Comparison of ENCODE assay signal across 1 cellular context in the genomic region with DNA sequence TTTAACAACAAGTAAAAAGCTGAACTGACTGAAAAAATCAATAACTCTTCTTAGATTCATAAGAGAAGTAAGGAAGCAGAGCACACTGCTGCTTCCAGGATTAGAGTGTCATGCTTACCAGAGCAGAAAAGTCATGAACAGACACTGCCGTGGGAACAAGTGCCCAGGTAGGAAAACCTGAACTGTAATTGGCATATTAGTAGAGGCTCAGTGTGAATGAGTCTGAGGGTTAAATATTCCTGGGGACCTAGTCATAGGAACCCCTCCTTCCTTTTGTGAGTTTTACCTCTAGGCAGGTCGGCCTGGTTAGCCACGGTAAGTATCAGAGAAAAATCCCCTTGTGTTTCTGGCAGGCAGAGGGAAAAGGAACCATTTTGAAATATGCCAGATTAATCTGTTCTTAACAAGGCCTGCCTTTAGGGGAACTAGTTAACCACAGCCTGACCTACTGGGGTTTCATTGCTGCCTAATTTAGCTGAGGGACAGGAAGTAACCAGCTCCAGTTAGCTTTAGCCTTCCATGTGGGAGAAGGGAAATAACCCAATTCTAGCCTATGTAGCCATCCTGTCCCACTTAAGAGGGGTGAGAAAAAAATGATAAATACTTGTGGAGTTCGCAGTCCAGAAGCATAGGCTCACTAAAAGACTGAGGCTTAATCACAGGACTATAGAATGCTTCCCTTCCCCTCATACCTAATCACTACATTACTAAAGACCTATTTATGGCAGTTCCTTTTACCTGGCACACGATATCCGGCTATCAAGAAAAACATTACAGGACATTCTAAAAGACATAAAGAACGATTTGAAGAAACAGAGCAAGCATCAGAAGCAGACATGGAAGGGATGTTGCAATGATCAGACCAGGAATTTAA.
A peak's percentile ranks its signal among the peaks of the same experiment; 100 is the strongest.
TF ChIP-seq lines count a peak whose summit lies in the region.

No MANE protein-coding gene starts in this region.

TF ChIP-seq in GM12878, 131 proteins besides CTCF, POLR2A, EP300 and RAD21 (continued from another document and continues in another):
- TF ChIP-seq, protein P1, sequence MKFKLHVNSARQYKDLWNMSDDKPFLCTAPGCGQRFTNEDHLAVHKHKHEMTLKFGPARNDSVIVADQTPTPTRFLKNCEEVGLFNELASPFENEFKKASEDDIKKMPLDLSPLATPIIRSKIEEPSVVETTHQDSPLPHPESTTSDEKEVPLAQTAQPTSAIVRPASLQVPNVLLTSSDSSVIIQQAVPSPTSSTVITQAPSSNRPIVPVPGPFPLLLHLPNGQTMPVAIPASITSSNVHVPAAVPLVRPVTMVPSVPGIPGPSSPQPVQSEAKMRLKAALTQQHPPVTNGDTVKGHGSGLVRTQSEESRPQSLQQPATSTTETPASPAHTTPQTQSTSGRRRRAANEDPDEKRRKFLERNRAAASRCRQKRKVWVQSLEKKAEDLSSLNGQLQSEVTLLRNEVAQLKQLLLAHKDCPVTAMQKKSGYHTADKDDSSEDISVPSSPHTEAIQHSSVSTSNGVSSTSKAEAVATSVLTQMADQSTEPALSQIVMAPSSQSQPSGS (IDR thresholded peaks at IDR 0.05; ENCODE audit: low read length): peak; percentile 70
- peak; percentile 98 for TF ChIP-seq RUNX3 (IDR thresholded peaks at IDR 0.05; ENCODE audit: low read length)
- no peak for TF ChIP-seq CBX5 (IDR thresholded peaks at IDR 0.05; ENCODE audit: low read depth)
- peak; percentile 58 for TF ChIP-seq TAF1 (IDR thresholded peaks at IDR 0.05; ENCODE audit: borderline replicate concordance, low read depth, low read length)
- peak; percentile 97 for TF ChIP-seq EED (IDR thresholded peaks at IDR 0.05; ENCODE audit: low read depth)
- TF ChIP-seq, protein P2, sequence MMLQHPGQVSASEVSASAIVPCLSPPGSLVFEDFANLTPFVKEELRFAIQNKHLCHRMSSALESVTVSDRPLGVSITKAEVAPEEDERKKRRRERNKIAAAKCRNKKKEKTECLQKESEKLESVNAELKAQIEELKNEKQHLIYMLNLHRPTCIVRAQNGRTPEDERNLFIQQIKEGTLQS (IDR thresholded peaks at IDR 0.05; ENCODE audit: borderline replicate concordance, extremely low read depth, low read depth, low read length): no peak
- no peak for TF ChIP-seq ZZZ3 (IDR thresholded peaks at IDR 0.05; ENCODE audit: control insufficient read depth, insufficient read length, low read depth)
- TF ChIP-seq, protein P3, sequence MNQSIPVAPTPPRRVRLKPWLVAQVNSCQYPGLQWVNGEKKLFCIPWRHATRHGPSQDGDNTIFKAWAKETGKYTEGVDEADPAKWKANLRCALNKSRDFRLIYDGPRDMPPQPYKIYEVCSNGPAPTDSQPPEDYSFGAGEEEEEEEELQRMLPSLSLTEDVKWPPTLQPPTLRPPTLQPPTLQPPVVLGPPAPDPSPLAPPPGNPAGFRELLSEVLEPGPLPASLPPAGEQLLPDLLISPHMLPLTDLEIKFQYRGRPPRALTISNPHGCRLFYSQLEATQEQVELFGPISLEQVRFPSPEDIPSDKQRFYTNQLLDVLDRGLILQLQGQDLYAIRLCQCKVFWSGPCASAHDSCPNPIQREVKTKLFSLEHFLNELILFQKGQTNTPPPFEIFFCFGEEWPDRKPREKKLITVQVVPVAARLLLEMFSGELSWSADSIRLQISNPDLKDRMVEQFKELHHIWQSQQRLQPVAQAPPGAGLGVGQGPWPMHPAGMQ (IDR thresholded peaks at IDR 0.05; ENCODE audit: borderline replicate concordance): no peak
- TF ChIP-seq IRF4 (IDR thresholded peaks at IDR 0.05; ENCODE audit: low read depth, low read length): 0 out of 2 replicates have a peak, but pooled peaks have one; percentile 0
- TF ChIP-seq, protein P4, sequence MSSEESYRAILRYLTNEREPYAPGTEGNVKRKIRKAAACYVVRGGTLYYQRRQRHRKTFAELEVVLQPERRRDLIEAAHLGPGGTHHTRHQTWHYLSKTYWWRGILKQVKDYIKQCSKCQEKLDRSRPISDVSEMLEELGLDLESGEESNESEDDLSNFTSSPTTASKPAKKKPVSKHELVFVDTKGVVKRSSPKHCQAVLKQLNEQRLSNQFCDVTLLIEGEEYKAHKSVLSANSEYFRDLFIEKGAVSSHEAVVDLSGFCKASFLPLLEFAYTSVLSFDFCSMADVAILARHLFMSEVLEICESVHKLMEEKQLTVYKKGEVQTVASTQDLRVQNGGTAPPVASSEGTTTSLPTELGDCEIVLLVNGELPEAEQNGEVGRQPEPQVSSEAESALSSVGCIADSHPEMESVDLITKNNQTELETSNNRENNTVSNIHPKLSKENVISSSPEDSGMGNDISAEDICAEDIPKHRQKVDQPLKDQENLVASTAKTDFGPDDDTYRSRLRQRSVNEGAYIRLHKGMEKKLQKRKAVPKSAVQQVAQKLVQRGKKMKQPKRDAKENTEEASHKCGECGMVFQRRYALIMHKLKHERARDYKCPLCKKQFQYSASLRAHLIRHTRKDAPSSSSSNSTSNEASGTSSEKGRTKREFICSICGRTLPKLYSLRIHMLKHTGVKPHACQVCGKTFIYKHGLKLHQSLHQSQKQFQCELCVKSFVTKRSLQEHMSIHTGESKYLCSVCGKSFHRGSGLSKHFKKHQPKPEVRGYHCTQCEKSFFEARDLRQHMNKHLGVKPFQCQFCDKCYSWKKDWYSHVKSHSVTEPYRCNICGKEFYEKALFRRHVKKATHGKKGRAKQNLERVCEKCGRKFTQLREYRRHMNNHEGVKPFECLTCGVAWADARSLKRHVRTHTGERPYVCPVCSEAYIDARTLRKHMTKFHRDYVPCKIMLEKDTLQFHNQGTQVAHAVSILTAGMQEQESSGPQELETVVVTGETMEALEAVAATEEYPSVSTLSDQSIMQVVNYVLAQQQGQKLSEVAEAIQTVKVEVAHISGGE (CRISPR knock-in tag; IDR thresholded peaks at IDR 0.05): no peak
- TF ChIP-seq, protein P5, sequence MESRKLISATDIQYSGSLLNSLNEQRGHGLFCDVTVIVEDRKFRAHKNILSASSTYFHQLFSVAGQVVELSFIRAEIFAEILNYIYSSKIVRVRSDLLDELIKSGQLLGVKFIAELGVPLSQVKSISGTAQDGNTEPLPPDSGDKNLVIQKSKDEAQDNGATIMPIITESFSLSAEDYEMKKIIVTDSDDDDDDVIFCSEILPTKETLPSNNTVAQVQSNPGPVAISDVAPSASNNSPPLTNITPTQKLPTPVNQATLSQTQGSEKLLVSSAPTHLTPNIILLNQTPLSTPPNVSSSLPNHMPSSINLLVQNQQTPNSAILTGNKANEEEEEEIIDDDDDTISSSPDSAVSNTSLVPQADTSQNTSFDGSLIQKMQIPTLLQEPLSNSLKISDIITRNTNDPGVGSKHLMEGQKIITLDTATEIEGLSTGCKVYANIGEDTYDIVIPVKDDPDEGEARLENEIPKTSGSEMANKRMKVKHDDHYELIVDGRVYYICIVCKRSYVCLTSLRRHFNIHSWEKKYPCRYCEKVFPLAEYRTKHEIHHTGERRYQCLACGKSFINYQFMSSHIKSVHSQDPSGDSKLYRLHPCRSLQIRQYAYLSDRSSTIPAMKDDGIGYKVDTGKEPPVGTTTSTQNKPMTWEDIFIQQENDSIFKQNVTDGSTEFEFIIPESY (IDR thresholded peaks at IDR 0.05): no peak
- TF ChIP-seq, protein P6, sequence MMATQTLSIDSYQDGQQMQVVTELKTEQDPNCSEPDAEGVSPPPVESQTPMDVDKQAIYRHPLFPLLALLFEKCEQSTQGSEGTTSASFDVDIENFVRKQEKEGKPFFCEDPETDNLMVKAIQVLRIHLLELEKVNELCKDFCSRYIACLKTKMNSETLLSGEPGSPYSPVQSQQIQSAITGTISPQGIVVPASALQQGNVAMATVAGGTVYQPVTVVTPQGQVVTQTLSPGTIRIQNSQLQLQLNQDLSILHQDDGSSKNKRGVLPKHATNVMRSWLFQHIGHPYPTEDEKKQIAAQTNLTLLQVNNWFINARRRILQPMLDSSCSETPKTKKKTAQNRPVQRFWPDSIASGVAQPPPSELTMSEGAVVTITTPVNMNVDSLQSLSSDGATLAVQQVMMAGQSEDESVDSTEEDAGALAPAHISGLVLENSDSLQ (IDR thresholded peaks at IDR 0.05): no peak
- TF ChIP-seq, protein P7, sequence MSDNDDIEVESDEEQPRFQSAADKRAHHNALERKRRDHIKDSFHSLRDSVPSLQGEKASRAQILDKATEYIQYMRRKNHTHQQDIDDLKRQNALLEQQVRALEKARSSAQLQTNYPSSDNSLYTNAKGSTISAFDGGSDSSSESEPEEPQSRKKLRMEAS (IDR thresholded peaks at IDR 0.05; ENCODE audit: low read depth, low read length): no peak
- no peak for TF ChIP-seq RCOR1 (conservative IDR thresholded peaks at IDR 0.05; ENCODE audit: low read depth, low read length)
- TF ChIP-seq HCFC1 (IDR thresholded peaks at IDR 0.05; ENCODE audit: low read length): no peak
- 0 out of 2 replicates have a peak, but pooled peaks have one; percentile 57 for TF ChIP-seq TBL1XR1 (IDR thresholded peaks at IDR 0.05; ENCODE audit: low read depth, low read length)
- no peak for TF ChIP-seq ZNF274 (IDR thresholded peaks at IDR 0.05; ENCODE audit: insufficient read depth, insufficient read length)
- no peak for TF ChIP-seq SMARCA5 (IDR thresholded peaks at IDR 0.05)
- no peak for TF ChIP-seq SUZ12 (IDR thresholded peaks at IDR 0.05; ENCODE audit: unreplicated experiment)
- TF ChIP-seq, protein P8, sequence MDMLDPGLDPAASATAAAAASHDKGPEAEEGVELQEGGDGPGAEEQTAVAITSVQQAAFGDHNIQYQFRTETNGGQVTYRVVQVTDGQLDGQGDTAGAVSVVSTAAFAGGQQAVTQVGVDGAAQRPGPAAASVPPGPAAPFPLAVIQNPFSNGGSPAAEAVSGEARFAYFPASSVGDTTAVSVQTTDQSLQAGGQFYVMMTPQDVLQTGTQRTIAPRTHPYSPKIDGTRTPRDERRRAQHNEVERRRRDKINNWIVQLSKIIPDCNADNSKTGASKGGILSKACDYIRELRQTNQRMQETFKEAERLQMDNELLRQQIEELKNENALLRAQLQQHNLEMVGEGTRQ (IDR thresholded peaks at IDR 0.05; ENCODE audit: borderline replicate concordance, low read depth, low read length): no peak
- no peak for TF ChIP-seq RB1 (IDR thresholded peaks at IDR 0.05; ENCODE audit: borderline replicate concordance)
- no peak; the same call in 1 of the 2 replicates for TF ChIP-seq JUNB (IDR thresholded peaks at IDR 0.05)
- TF ChIP-seq TCF12 (IDR thresholded peaks at IDR 0.05; ENCODE audit: low read depth, low read length): no peak
- TF ChIP-seq CREM (IDR thresholded peaks at IDR 0.05; ENCODE audit: low read depth): no peak
- TF ChIP-seq IKZF2 (IDR thresholded peaks at IDR 0.05): peak; percentile 95
- TF ChIP-seq, protein P9, sequence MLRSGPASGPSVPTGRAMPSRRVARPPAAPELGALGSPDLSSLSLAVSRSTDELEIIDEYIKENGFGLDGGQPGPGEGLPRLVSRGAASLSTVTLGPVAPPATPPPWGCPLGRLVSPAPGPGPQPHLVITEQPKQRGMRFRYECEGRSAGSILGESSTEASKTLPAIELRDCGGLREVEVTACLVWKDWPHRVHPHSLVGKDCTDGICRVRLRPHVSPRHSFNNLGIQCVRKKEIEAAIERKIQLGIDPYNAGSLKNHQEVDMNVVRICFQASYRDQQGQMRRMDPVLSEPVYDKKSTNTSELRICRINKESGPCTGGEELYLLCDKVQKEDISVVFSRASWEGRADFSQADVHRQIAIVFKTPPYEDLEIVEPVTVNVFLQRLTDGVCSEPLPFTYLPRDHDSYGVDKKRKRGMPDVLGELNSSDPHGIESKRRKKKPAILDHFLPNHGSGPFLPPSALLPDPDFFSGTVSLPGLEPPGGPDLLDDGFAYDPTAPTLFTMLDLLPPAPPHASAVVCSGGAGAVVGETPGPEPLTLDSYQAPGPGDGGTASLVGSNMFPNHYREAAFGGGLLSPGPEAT (IDR thresholded peaks at IDR 0.05; ENCODE audit: low read depth): peak; percentile 85
- TF ChIP-seq PML (IDR thresholded peaks at IDR 0.05; ENCODE audit: low read length): peak; percentile 66; the same call in 1 of the 2 replicates
- TF ChIP-seq, protein P10, sequence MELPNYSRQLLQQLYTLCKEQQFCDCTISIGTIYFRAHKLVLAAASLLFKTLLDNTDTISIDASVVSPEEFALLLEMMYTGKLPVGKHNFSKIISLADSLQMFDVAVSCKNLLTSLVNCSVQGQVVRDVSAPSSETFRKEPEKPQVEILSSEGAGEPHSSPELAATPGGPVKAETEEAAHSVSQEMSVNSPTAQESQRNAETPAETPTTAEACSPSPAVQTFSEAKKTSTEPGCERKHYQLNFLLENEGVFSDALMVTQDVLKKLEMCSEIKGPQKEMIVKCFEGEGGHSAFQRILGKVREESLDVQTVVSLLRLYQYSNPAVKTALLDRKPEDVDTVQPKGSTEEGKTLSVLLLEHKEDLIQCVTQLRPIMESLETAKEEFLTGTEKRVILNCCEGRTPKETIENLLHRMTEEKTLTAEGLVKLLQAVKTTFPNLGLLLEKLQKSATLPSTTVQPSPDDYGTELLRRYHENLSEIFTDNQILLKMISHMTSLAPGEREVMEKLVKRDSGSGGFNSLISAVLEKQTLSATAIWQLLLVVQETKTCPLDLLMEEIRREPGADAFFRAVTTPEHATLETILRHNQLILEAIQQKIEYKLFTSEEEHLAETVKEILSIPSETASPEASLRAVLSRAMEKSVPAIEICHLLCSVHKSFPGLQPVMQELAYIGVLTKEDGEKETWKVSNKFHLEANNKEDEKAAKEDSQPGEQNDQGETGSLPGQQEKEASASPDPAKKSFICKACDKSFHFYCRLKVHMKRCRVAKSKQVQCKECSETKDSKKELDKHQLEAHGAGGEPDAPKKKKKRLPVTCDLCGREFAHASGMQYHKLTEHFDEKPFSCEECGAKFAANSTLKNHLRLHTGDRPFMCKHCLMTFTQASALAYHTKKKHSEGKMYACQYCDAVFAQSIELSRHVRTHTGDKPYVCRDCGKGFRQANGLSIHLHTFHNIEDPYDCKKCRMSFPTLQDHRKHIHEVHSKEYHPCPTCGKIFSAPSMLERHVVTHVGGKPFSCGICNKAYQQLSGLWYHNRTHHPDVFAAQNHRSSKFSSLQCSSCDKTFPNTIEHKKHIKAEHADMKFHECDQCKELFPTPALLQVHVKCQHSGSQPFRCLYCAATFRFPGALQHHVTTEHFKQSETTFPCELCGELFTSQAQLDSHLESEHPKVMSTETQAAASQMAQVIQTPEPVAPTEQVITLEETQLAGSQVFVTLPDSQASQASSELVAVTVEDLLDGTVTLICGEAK (IDR thresholded peaks at IDR 0.05; ENCODE audit: borderline replicate concordance): no peak
- TF ChIP-seq ZNF24 (IDR thresholded peaks at IDR 0.05): no peak
- peak; percentile 89 for TF ChIP-seq YY1 (IDR thresholded peaks at IDR 0.05; ENCODE audit: low read depth, low read length)
- TF ChIP-seq SMC3 (IDR thresholded peaks at IDR 0.05; ENCODE audit: borderline replicate concordance, low read length): no peak
- peak; percentile 93 for TF ChIP-seq NR2F1 (conservative IDR thresholded peaks at IDR 0.05)
- no peak for TF ChIP-seq EGR1 (IDR thresholded peaks at IDR 0.05; ENCODE audit: borderline replicate concordance in 1 of 2, low read depth in 2 of 2, low read length in 2 of 2)
- TF ChIP-seq, protein P11, sequence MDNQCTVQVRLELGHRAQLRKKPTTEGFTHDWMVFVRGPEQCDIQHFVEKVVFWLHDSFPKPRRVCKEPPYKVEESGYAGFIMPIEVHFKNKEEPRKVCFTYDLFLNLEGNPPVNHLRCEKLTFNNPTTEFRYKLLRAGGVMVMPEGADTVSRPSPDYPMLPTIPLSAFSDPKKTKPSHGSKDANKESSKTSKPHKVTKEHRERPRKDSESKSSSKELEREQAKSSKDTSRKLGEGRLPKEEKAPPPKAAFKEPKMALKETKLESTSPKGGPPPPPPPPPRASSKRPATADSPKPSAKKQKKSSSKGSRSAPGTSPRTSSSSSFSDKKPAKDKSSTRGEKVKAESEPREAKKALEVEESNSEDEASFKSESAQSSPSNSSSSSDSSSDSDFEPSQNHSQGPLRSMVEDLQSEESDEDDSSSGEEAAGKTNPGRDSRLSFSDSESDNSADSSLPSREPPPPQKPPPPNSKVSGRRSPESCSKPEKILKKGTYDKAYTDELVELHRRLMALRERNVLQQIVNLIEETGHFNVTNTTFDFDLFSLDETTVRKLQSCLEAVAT (IDR thresholded peaks at IDR 0.05): peak; percentile 67
- TF ChIP-seq MTA3 (IDR thresholded peaks at IDR 0.05; ENCODE audit: borderline replicate concordance, low read length): peak; percentile 72; the same call in 1 of the 2 replicates
- TF ChIP-seq SUPT20H (IDR thresholded peaks at IDR 0.05; ENCODE audit: borderline replicate concordance, control insufficient read depth, low read depth, low read length): no peak
- no peak for TF ChIP-seq SMAD1 (IDR thresholded peaks at IDR 0.05; ENCODE audit: low read depth, partially characterized antibody)
